In genomic region chr12:52741378-52742195, GRCh38 we compare ENCODE assay signal across 9 cellular contexts. TPM values are rescaled to one million over a fixed set of nuclear protein-coding genes. Genes with fewer than 3 reads are reported as not detected.
DNase-seq lines count a peak whose midpoint lies in the region; ATAC-seq and TF ChIP-seq lines count a peak whose summit lies in the region.
"Had no signal": no experiment of that assay in that cellular context is flagged by ENCODE, and none has a peak within 500 bp of the region (broad histone marks: within the 10 kb centered on the region; RNA-seq: fewer than 3 reads in every experiment).

No MANE protein-coding gene starts in this region.

- TF ChIP-seq CTCF in GM10266 (IDR thresholded peaks at IDR 0.05; ENCODE audit: control insufficient read depth, insufficient read depth, low read depth, missing control alignments), result no peak

- no peaks in the 10 kb centered on the region for H3K36me3 Mint-ChIP-seq in activated T-cell treated with anti-CD3 and anti-CD28 coated beads, Interleukin-2, amount 50 U/mL, for 72 hours (ENCODE audit: insufficient read depth in 2 of 2)
- H3K36me3 Mint-ChIP-seq: memory B cell had no signal

- no peak overlapping the region for H3K27ac ChIP-seq in right cardiac atrium (ENCODE audit: low read length)

- no peaks in the 10 kb centered on the region for H3K4me1 Mint-ChIP-seq in activated T-cell treated with anti-CD3 and anti-CD28 coated beads, Interleukin-2, amount 50 U/mL, for 72 hours (ENCODE audit: low read depth)
- H3K4me1 Mint-ChIP-seq: memory B cell had no signal

- 18% methylated on average over 16 of the region's 16 CpGs for WGBS in right cardiac atrium

- H3K9me3 Mint-ChIP-seq in activated T-cell treated with anti-CD3 and anti-CD28 coated beads, Interleukin-2, amount 50 U/mL, for 72 hours, result no peaks in the 10 kb centered on the region
- H3K9me3 Mint-ChIP-seq: memory B cell had no signal

- H3K27me3 ChIP-seq in right cardiac atrium (ENCODE audit: control insufficient read depth, insufficient read depth), result no peaks in the 10 kb centered on the region

- no peak overlapping the region for H3K27ac Mint-ChIP-seq in activated T-cell treated with anti-CD3 and anti-CD28 coated beads, Interleukin-2, amount 50 U/mL, for 72 hours
- H3K27ac Mint-ChIP-seq: memory B cell had no signal

- no peaks in the 10 kb centered on the region for H3K4me1 ChIP-seq in right cardiac atrium (ENCODE audit: control insufficient read depth, insufficient read depth, low read length)

- intact Hi-C loops in right cardiac atrium (cut with DNase I), result no loop called here

- peak; percentile 57 for DNase-seq in GM10266 (ENCODE audit: extremely low spot score)
- peak; percentile 11 for DNase-seq in NOMO-1 treated with dmso at 0.1 percent for 144 hours (lab: John Stamatoyannopoulos, UW; ENCODE audit: unreplicated experiment)
- peak; percentile 66 to 67 for DNase-seq in activated T-cell treated with anti-CD3 and anti-CD28 coated beads, Interleukin-2, amount 50 U/mL, for 72 hours
- peak; percentile 51 to 74 (median 72) for DNase-seq in right cardiac atrium
- peak; percentile 61 to 74 for DNase-seq in stimulated activated CD4-positive, alpha-beta T cell treated with anti-CD3 and anti-CD28 coated beads, Interleukin-2, amount 100 ng/mL, for 24 hours
- no peak for DNase-seq in NCI-H1930 (lab: John Stamatoyannopoulos, UW)
- no peak for DNase-seq in mesenteric fat pad (ENCODE audit: low spot score)
- no peak for DNase-seq in NCI-H1105 treated with DMSO at 0.1 percent for 48 hours (lab: John Stamatoyannopoulos, UW)

- H3K27me3 Mint-ChIP-seq in activated T-cell treated with anti-CD3 and anti-CD28 coated beads, Interleukin-2, amount 50 U/mL, for 72 hours (ENCODE audit: low read depth), result no peaks in the 10 kb centered on the region

- H3K9me3 ChIP-seq in right cardiac atrium (ENCODE audit: control insufficient read depth, low read length), result no peaks in the 10 kb centered on the region

- no peak overlapping the region for H3K4me3 ChIP-seq in right cardiac atrium (ENCODE audit: low read length)

- no peak for ATAC-seq in activated T-cell treated with anti-CD3 and anti-CD28 coated beads, Interleukin-2, amount 50 U/mL, for 72 hours (replicated peaks in 1 of 2)
- peak in 1 of 2 donors; percentile 31 for ATAC-seq in right cardiac atrium

- no peak overlapping the region for H3K4me3 Mint-ChIP-seq in activated T-cell treated with anti-CD3 and anti-CD28 coated beads, Interleukin-2, amount 50 U/mL, for 72 hours
- H3K4me3 Mint-ChIP-seq: memory B cell had no signal

RNA-seq across cellular contexts. Expression of gene KRT76, which starts 35.6 kb away (rescaled TPM):
- not detected for total RNA-seq in activated T-cell treated with anti-CD3 and anti-CD28 coated beads, Interleukin-2, amount 50 U/mL, for 72 hours
- total RNA-seq in right cardiac atrium (not detected), mesenteric fat pad (not detected)
- not detected for polyA plus RNA-seq in right cardiac atrium

RNA-seq across cellular contexts. Expression of gene KRT77, which starts 38.3 kb away (rescaled TPM):
- not detected for total RNA-seq in activated T-cell treated with anti-CD3 and anti-CD28 coated beads, Interleukin-2, amount 50 U/mL, for 72 hours
- not detected for total RNA-seq in right cardiac atrium
- polyA plus RNA-seq in right cardiac atrium, result not detected
- total RNA-seq in mesenteric fat pad, result not detected

RNA-seq across cellular contexts. Expression of gene KRT3, which starts 54.3 kb away (rescaled TPM):
- total RNA-seq in activated T-cell treated with anti-CD3 and anti-CD28 coated beads, Interleukin-2, amount 50 U/mL, for 72 hours, result not detected
- total RNA-seq in right cardiac atrium (not detected), mesenteric fat pad (not detected)
- not detected for polyA plus RNA-seq in right cardiac atrium

Comparison
In these comparisons a context has a peak if more than half of its experiments do, and no peak if none do; other contexts are left out.
1. DNase-seq: peak in GM10266 (single experiment), NOMO-1 treated with dmso at 0.1 percent for 144 hours (single experiment), activated T-cell treated with anti-CD3 and anti-CD28 coated beads, Interleukin-2, amount 50 U/mL, for 72 hours (2 of 2), right cardiac atrium (3 of 3) and stimulated activated CD4-positive, alpha-beta T cell treated with anti-CD3 and anti-CD28 coated beads, Interleukin-2, amount 100 ng/mL, for 24 hours (2 of 2); none in NCI-H1930 (0 of 2), mesenteric fat pad (single experiment) and NCI-H1105 treated with DMSO at 0.1 percent for 48 hours (single experiment).